In the genomic region with DNA sequence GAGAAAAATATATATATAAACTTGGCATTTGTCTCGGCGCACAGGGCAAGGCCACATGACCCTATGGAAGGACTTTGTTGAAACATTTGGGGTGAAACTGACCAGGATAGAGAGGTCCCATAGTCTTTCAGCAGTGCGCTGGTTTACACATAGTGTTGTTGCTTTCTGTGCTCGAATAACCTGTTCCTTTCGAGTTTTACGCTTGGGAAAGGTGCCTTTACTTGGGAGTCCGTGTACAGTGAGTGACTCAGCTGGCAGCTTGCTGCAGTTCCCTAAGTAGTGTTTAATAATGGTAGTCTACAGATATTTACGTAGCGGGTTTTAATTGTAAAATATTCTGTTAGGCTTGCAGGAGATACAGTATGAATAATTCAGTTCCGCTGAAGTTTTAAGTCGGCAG, we compare ENCODE assay signal across 8 cellular contexts. TPM values are rescaled to one million over a fixed set of nuclear protein-coding genes. Genes with fewer than 3 reads are reported as not detected.
DNase-seq lines count a peak whose midpoint lies in the region; ATAC-seq and TF ChIP-seq lines count a peak whose summit lies in the region.

No MANE protein-coding gene starts in this region.

- peak overlapping the region; percentile 80 for H3K4me3 ChIP-seq in MG63
- H3K4me3 ChIP-seq in choroid plexus epithelial cell (ENCODE audit: low read depth, low read length) = peak overlapping the region; percentile 75

- peaks cover 38% of the 10 kb centered on the region for H3K9me3 Mint-ChIP-seq in mesothelial cell of epicardium

- no peak for ATAC-seq in GM18909 (IDR thresholded peaks at IDR 0.05; ENCODE audit: poor library complexity, unreplicated experiment)
- ATAC-seq in GM21576 (IDR thresholded peaks at IDR 0.05; ENCODE audit: unreplicated experiment) = no peak

- H3K27ac Mint-ChIP-seq in mesothelial cell of epicardium = peak overlapping the region; percentile 95

- H3K27me3 ChIP-seq in MG63 = no peaks in the 10 kb centered on the region

- no peaks in the 10 kb centered on the region for H3K27me3 Mint-ChIP-seq in mesothelial cell of epicardium (ENCODE audit: low read depth)

- no peak for TF ChIP-seq CTCF in choroid plexus epithelial cell (conservative IDR thresholded peaks at IDR 0.05; ENCODE audit: low read depth, low read length)
- no peak for TF ChIP-seq CTCF in mesothelial cell of epicardium (IDR thresholded peaks at IDR 0.05; ENCODE audit: unreplicated experiment)

- H3K36me3 ChIP-seq in MG63 = no peaks in the 10 kb centered on the region

- peak overlapping the region; percentile 84 for H3K4me3 Mint-ChIP-seq in mesothelial cell of epicardium

- DNase-seq in NCI-H82 (lab: John Stamatoyannopoulos, UW) = peak; percentile 11
- no peak for DNase-seq in NCI-H82 treated with DMSO at 0.1 percent for 48 hours (lab: John Stamatoyannopoulos, UW; ENCODE audit: unreplicated experiment)
- peak; percentile 5 for DNase-seq in MG63
- peak; percentile 15 for DNase-seq in choroid plexus epithelial cell (ENCODE audit: low read depth)
- no peak for DNase-seq in mesothelial cell of epicardium (ENCODE audit: low spot score in 2 of 2, unreplicated experiment in 2 of 2)
- DNase-seq in stimulated activated CD4-positive, alpha-beta T cell treated with anti-CD3 and anti-CD28 coated beads, Interleukin-4, amount 100 ng/mL, for 4 hours = no peak

- no peaks in the 10 kb centered on the region for H3K9me3 ChIP-seq in MG63

- H3K36me3 Mint-ChIP-seq in mesothelial cell of epicardium = peaks cover 3% of the 10 kb centered on the region

- peaks cover 4% of the 10 kb centered on the region for H3K4me1 Mint-ChIP-seq in mesothelial cell of epicardium

RNA-seq across cellular contexts. Expression of gene APOOL, which starts 0.6 kb away (rescaled TPM):
- total RNA-seq in MG63 (2014; rRNA removed; shearing (Covaris generic); ENCODE audit: low replicate concordance) = 11.0 and 12.4 TPM in 2 replicates
- 17.7 to 18.5 TPM (median 18.1 TPM) in 3 replicates for total RNA-seq in mesothelial cell of epicardium

Comparison
In these comparisons a context has a peak if more than half of its experiments do, and no peak if none do; other contexts are left out.
1. DNase-seq: peak in NCI-H82 (single experiment), MG63 (single experiment) and choroid plexus epithelial cell (single experiment); none in NCI-H82 treated with DMSO at 0.1 percent for 48 hours (single experiment), mesothelial cell of epicardium (0 of 2) and stimulated activated CD4-positive, alpha-beta T cell treated with anti-CD3 and anti-CD28 coated beads, Interleukin-4, amount 100 ng/mL, for 4 hours (0 of 2).